ENCODE assay signal across 27 cellular contexts in genomic region chr17:1949754-1950153, GRCh38.
"Had no signal": no experiment of that assay in that cellular context is flagged by ENCODE, and none has a peak within 500 bp of the region (broad histone marks: within the 10 kb centered on the region; RNA-seq: fewer than 3 reads in every experiment).

No MANE protein-coding gene starts in this region.

- ATAC-seq: heart right ventricle; left colon; left lung; lower lobe of right lung; naive thymus-derived CD8-positive, alpha-beta T cell; right cardiac atrium; stimulated activated effector memory CD8-positive, alpha-beta T cell treated with anti-CD3 and anti-CD28 coated beads, Interleukin-12 subunit alpha, Interleukin-12 subunit beta, amount 100 ng/mL, for 72 hours; upper lobe of right lung had no signal

- H3K9me3 ChIP-seq: heart right ventricle, left lung, lower lobe of right lung, neutrophil, ovary, prostate gland, sigmoid colon, spleen, suprapubic skin, thoracic aorta, tibial artery, upper lobe of right lung had no signal

- H3K36me3 ChIP-seq: heart right ventricle, left lung, lower lobe of right lung, neutrophil, ovary, prostate gland, sigmoid colon, spleen, suprapubic skin, thoracic aorta, tibial artery, upper lobe of right lung had no signal

- DNase-seq: heart right ventricle; left colon; left lung; lower lobe of right lung; mammary epithelial cell; mesenchymal stem cell; occipital lobe; ovary; retina; right cardiac atrium; sigmoid colon; small intestine; spleen; stimulated activated CD4-positive, alpha-beta T cell treated with anti-CD3 and anti-CD28 coated beads, Interleukin-4, amount 100 ng/mL, for 24 hours; stimulated activated naive CD4-positive, alpha-beta T cell; tibial artery; trophoblast cell; upper lobe of right lung had no signal

- H3K4me3 ChIP-seq: heart right ventricle, hepatocyte, left lung, lower lobe of right lung, ovary, prostate gland, sigmoid colon, spleen, suprapubic skin, thoracic aorta, tibial artery, upper lobe of right lung had no signal

- H3K4me1 ChIP-seq: left lung, lower lobe of right lung, prostate gland, sigmoid colon, spleen, suprapubic skin, tibial artery, upper lobe of right lung had no signal

- H2AFZ ChIP-seq: hepatocyte had no signal

- H3K4me2 ChIP-seq: hepatocyte had no signal

- H3K27me3 ChIP-seq: heart right ventricle, hepatocyte, left lung, neutrophil, ovary, spleen, suprapubic skin, upper lobe of right lung had no signal

- H3K27ac ChIP-seq: heart right ventricle, hepatocyte, left lung, lower lobe of right lung, neutrophil, ovary, prostate gland, sigmoid colon, spleen, suprapubic skin, thoracic aorta, tibial artery, upper lobe of right lung had no signal

- FAIRE-seq: keratinocyte, small intestine, urothelium cell line had no signal
